Comparison of ENCODE assay signal across 18 cellular contexts in genomic region chr2:25044990-25045389, GRCh38. TPM values are rescaled to one million over a fixed set of nuclear protein-coding genes. Genes with fewer than 3 reads are reported as not detected.
DNase-seq lines count a peak whose midpoint lies in the region; ATAC-seq and TF ChIP-seq lines count a peak whose summit lies in the region.
"Had no signal": no experiment of that assay in that cellular context is flagged by ENCODE, and none has a peak within 500 bp of the region (broad histone marks: within the 10 kb centered on the region; RNA-seq: fewer than 3 reads in every experiment).

No MANE protein-coding gene starts in this region.

- ATAC-seq in activated B cell treated with CpG ODN at 0.5 μM for 24 hours (ENCODE audit: low read depth) (no peak), GM18498 (IDR thresholded peaks at IDR 0.05; ENCODE audit: unreplicated experiment) (no peak)
- ATAC-seq: GM23338; K562; naive thymus-derived CD8-positive, alpha-beta T cell; Panc1 had no signal

- H3K4me3 Mint-ChIP-seq in activated CD4-positive, alpha-beta T cell treated with anti-CD3 and anti-CD28 coated beads, Interleukin-2, amount 10 ng/mL, durations not matched to agents 7 days and 5 days = no peak overlapping the region
- H3K4me3 Mint-ChIP-seq in activated B cell treated with CpG ODN at 0.5 μM for 24 hours (peak overlapping the region; percentile 24), progenitor cell of endocrine pancreas (ENCODE audit: low read depth) (peak overlapping the region; percentile 15)
- H3K4me3 Mint-ChIP-seq: GM23338, memory B cell had no signal

- H3K4me1 Mint-ChIP-seq in activated CD4-positive, alpha-beta T cell treated with anti-CD3 and anti-CD28 coated beads, Interleukin-2, amount 10 ng/mL, durations not matched to agents 7 days and 5 days = peaks cover 29% of the 10 kb centered on the region
- peaks cover 27% of the 10 kb centered on the region for H3K4me1 Mint-ChIP-seq in activated B cell treated with CpG ODN at 0.5 μM for 24 hours
- peaks cover 18% of the 10 kb centered on the region for H3K4me1 Mint-ChIP-seq in progenitor cell of endocrine pancreas (ENCODE audit: low read depth)

- intact Hi-C loops in activated B cell treated with CpG ODN at 0.5 μM for 24 hours (cut with micrococcal nuclease) = loop anchor here (5.0 to 10.0 kb wide), 3 partner anchors 158 to 830 kb away; partner anchors contain the start of gene ASXL2

- no peak overlapping the region for H3K27ac Mint-ChIP-seq in activated CD4-positive, alpha-beta T cell treated with anti-CD3 and anti-CD28 coated beads, Interleukin-2, amount 10 ng/mL, durations not matched to agents 7 days and 5 days
- H3K27ac Mint-ChIP-seq in activated B cell treated with CpG ODN at 0.5 μM for 24 hours (no peak overlapping the region), progenitor cell of endocrine pancreas (no peak overlapping the region)
- H3K27ac Mint-ChIP-seq: GM23338, memory B cell had no signal

- CTCF ChIA-PET in activated CD4-positive, alpha-beta T cell treated with anti-CD3 and anti-CD28 coated beads, Interleukin-2, amount 10 ng/mL, durations not matched to agents 7 days and 5 days (lab: Charles Lee) = no interaction called here
- CTCF ChIA-PET in activated B cell treated with CpG ODN at 0.5 μM for 24 hours (lab: Charles Lee) = no interaction called here

- H3K9me3 Mint-ChIP-seq in activated CD4-positive, alpha-beta T cell treated with anti-CD3 and anti-CD28 coated beads, Interleukin-2, amount 10 ng/mL, durations not matched to agents 7 days and 5 days = no peaks in the 10 kb centered on the region
- no peaks in the 10 kb centered on the region for H3K9me3 Mint-ChIP-seq in activated B cell treated with CpG ODN at 0.5 μM for 24 hours
- no peaks in the 10 kb centered on the region for H3K9me3 Mint-ChIP-seq in progenitor cell of endocrine pancreas (ENCODE audit: low read depth)
- H3K9me3 Mint-ChIP-seq: GM23338; memory B cell; naive thymus-derived CD8-positive, alpha-beta T cell had no signal

- no peak for TF ChIP-seq CTCF in activated B cell treated with CpG ODN at 0.5 μM for 24 hours (IDR thresholded peaks at IDR 0.05)
- no peak for TF ChIP-seq CTCF in progenitor cell of endocrine pancreas (IDR thresholded peaks at IDR 0.05; ENCODE audit: unreplicated experiment)

- peaks cover 57% of the 10 kb centered on the region for H3K27me3 Mint-ChIP-seq in activated CD4-positive, alpha-beta T cell treated with anti-CD3 and anti-CD28 coated beads, Interleukin-2, amount 10 ng/mL, durations not matched to agents 7 days and 5 days
- H3K27me3 Mint-ChIP-seq in activated B cell treated with CpG ODN at 0.5 μM for 24 hours (peaks cover 45% of the 10 kb centered on the region), progenitor cell of endocrine pancreas (peaks cover 7% of the 10 kb centered on the region)

- DNase-seq in activated CD4-positive, alpha-beta T cell treated with anti-CD3 and anti-CD28 coated beads, Interleukin-2, amount 50 U/mL, for 48 hours = peak; percentile 28 to 43
- DNase-seq in activated CD4-positive, alpha-beta T cell treated with anti-CD3 and anti-CD28 coated beads, Interleukin-2, amount 10 ng/mL, durations not matched to agents 7 days and 5 days = no peak
- DNase-seq in Daoy (ENCODE audit: low read depth) (peak; percentile 17), activated B cell treated with CpG ODN at 0.5 μM for 24 hours (no peak), progenitor cell of endocrine pancreas (ENCODE audit: low spot score, unreplicated experiment) (no peak), mucosa of gallbladder (ENCODE audit: low spot score) (no peak), NCI-H774 (lab: John Stamatoyannopoulos, UW) (no peak)
- DNase-seq: ACHN; amniotic stem cell; naive thymus-derived CD8-positive, alpha-beta T cell; NCI-H69; T1000; uterus had no signal

- POLR2A ChIA-PET in activated CD4-positive, alpha-beta T cell treated with anti-CD3 and anti-CD28 coated beads, Interleukin-2, amount 10 ng/mL, durations not matched to agents 7 days and 5 days (lab: Charles Lee) = no interaction called here
- POLR2A ChIA-PET in activated B cell treated with CpG ODN at 0.5 μM for 24 hours (lab: Charles Lee) = interaction anchor here (1.0 kb wide), 1 partner anchor 19 kb away, joined by 3 read pairs; no protein-coding TSS in a partner anchor

- no peaks in the 10 kb centered on the region for H3K36me3 Mint-ChIP-seq in activated CD4-positive, alpha-beta T cell treated with anti-CD3 and anti-CD28 coated beads, Interleukin-2, amount 10 ng/mL, durations not matched to agents 7 days and 5 days (ENCODE audit: low read depth)
- H3K36me3 Mint-ChIP-seq in activated B cell treated with CpG ODN at 0.5 μM for 24 hours (ENCODE audit: low read depth) (no peaks in the 10 kb centered on the region), progenitor cell of endocrine pancreas (ENCODE audit: insufficient read depth) (peaks cover 2% of the 10 kb centered on the region)
- H3K36me3 Mint-ChIP-seq: naive thymus-derived CD8-positive, alpha-beta T cell had no signal

RNA-seq across cellular contexts. Expression of gene EFR3B, which starts 3.1 kb away (rescaled TPM):
- total RNA-seq in activated CD4-positive, alpha-beta T cell treated with anti-CD3 and anti-CD28 coated beads, Interleukin-2, amount 10 ng/mL, durations not matched to agents 7 days and 5 days = under 1 TPM in 1 of 2 experiments, not detected in 1; 0.06 TPM
- 2.0 and 4.3 TPM in 2 replicates for total RNA-seq in Daoy (2014; rRNA removed; shearing (Covaris generic))
- total RNA-seq in activated B cell treated with CpG ODN at 0.5 μM for 24 hours = 0.07 and 0.10 TPM in 2 replicates
- 22.1 and 23.3 TPM in 2 replicates for total RNA-seq in progenitor cell of endocrine pancreas
- total RNA-seq in mucosa of gallbladder = 1.8 TPM
- total RNA-seq: K562 had no signal

Comparison
In these comparisons a context has a peak if more than half of its experiments do, and no peak if none do; other contexts are left out.
1. DNase-seq: peak in activated CD4-positive, alpha-beta T cell treated with anti-CD3 and anti-CD28 coated beads, Interleukin-2, amount 50 U/mL, for 48 hours (2 of 2) and Daoy (single experiment); none in activated CD4-positive, alpha-beta T cell treated with anti-CD3 and anti-CD28 coated beads, Interleukin-2, amount 10 ng/mL, durations not matched to agents 7 days and 5 days (single experiment), activated B cell treated with CpG ODN at 0.5 μM for 24 hours (single experiment), progenitor cell of endocrine pancreas (single experiment), mucosa of gallbladder (single experiment) and NCI-H774 (single experiment).